Comparison of ENCODE assay signal across 28 cellular contexts in genomic region chr21:27678511-27678910, GRCh38.
"Had no signal": no experiment of that assay in that cellular context is flagged by ENCODE, and none has a peak within 500 bp of the region (broad histone marks: within the 10 kb centered on the region; RNA-seq: fewer than 3 reads in every experiment).

No MANE protein-coding gene starts in this region.

- DNase-seq: activated CD4-positive, alpha-beta memory T cell treated with anti-CD3 and anti-CD28 coated beads, Interleukin-2, amount 10 ng/mL, durations not matched to agents 7 days and 5 days; activated CD4-positive, alpha-beta T cell treated with anti-CD3 and anti-CD28 coated beads for 1 hour; activated CD4-positive, alpha-beta T cell treated with anti-CD3 and anti-CD28 coated beads for 4 hours; activated CD4-positive, alpha-beta T cell treated with anti-CD3 and anti-CD28 coated beads, Interleukin-2, amount 10 ng/mL, durations not matched to agents 7 days and 5 days; activated CD4-positive, alpha-beta T cell treated with anti-CD3 and anti-CD28 coated beads, Interleukin-2, amount 50 U/mL, for 4 hours; activated CD8-positive, alpha-beta memory T cell treated with anti-CD3 and anti-CD28 coated beads, Interleukin-2, amount 50 U/mL, for 48 hours; activated gamma-delta T cell; activated naive CD4-positive, alpha-beta T cell; activated naive CD4-positive, alpha-beta T cell treated with anti-CD3 and anti-CD28 coated beads, Interleukin-2, amount 10 ng/mL, durations not matched to agents 7 days and 5 days; activated naive CD8-positive, alpha-beta T cell treated with anti-CD3 and anti-CD28 coated beads, Interleukin-2, amount 10 ng/mL, durations not matched to agents 7 days and 5 days; activated T-cell treated with anti-CD3 and anti-CD28 coated beads for 4 hours; activated T-cell treated with anti-CD3 and anti-CD28 coated beads, Interleukin-2, amount 50 U/mL, for 24 hours; activated T-cell treated with anti-CD3 and anti-CD28 coated beads, Interleukin-2, amount 50 U/mL, for 72 hours; dorsolateral prefrontal cortex; effector memory CD4-positive, alpha-beta T cell; endodermal cell; foreskin fibroblast; T-helper 1 cell; T-helper 17 cell; T1000 had no signal

- H3K27me3 ChIP-seq: ascending aorta, dorsolateral prefrontal cortex had no signal

- H3K9me3 Mint-ChIP-seq: activated CD4-positive, alpha-beta T cell treated with anti-CD3 and anti-CD28 coated beads, Interleukin-2, amount 10 ng/mL, durations not matched to agents 7 days and 5 days; activated naive CD8-positive, alpha-beta T cell treated with anti-CD3 and anti-CD28 coated beads, Interleukin-2, amount 10 ng/mL, durations not matched to agents 7 days and 5 days; activated T-cell treated with anti-CD3 and anti-CD28 coated beads, Interleukin-2, amount 50 U/mL, for 24 hours; activated T-cell treated with anti-CD3 and anti-CD28 coated beads, Interleukin-2, amount 50 U/mL, for 72 hours; dendritic cell treated with granulocyte-macrophage colony-stimulating factor and Interleukin-4, amounts not matched to agents 40 ng/mL and 50 ng/mL, for 4 days; endodermal cell; T-helper 2 cell treated with Interferon-gamma antibody and Interleukin-4, amounts not matched to agents 5 μg/mL and 100 μg/mL, for 36 hours had no signal

- H3K4me3 Mint-ChIP-seq: activated CD4-positive, alpha-beta memory T cell treated with anti-CD3 and anti-CD28 coated beads, Interleukin-2, amount 10 ng/mL, durations not matched to agents 7 days and 5 days; activated CD4-positive, alpha-beta T cell treated with anti-CD3 and anti-CD28 coated beads, Interleukin-2, amount 10 ng/mL, durations not matched to agents 7 days and 5 days; activated naive CD4-positive, alpha-beta T cell treated with anti-CD3 and anti-CD28 coated beads, Interleukin-2, amount 10 ng/mL, durations not matched to agents 7 days and 5 days; activated naive CD8-positive, alpha-beta T cell treated with anti-CD3 and anti-CD28 coated beads, Interleukin-2, amount 10 ng/mL, durations not matched to agents 7 days and 5 days; activated T-cell treated with anti-CD3 and anti-CD28 coated beads, Interleukin-2, amount 50 U/mL, for 24 hours; activated T-cell treated with anti-CD3 and anti-CD28 coated beads, Interleukin-2, amount 50 U/mL, for 72 hours; brain; central memory CD8-positive, alpha-beta T cell; dendritic cell treated with granulocyte-macrophage colony-stimulating factor and Interleukin-4, amounts not matched to agents 40 ng/mL and 50 ng/mL, for 4 days; endodermal cell; T-helper 17 cell; T-helper 2 cell treated with Interferon-gamma antibody and Interleukin-4, amounts not matched to agents 5 μg/mL and 100 μg/mL, for 36 hours had no signal

- H3K27ac ChIP-seq: ascending aorta, coronary artery, dorsolateral prefrontal cortex had no signal

- H3K27ac Mint-ChIP-seq: activated CD4-positive, alpha-beta memory T cell treated with anti-CD3 and anti-CD28 coated beads, Interleukin-2, amount 10 ng/mL, durations not matched to agents 7 days and 5 days; activated CD4-positive, alpha-beta T cell treated with anti-CD3 and anti-CD28 coated beads, Interleukin-2, amount 10 ng/mL, durations not matched to agents 7 days and 5 days; activated naive CD4-positive, alpha-beta T cell treated with anti-CD3 and anti-CD28 coated beads, Interleukin-2, amount 10 ng/mL, durations not matched to agents 7 days and 5 days; activated naive CD4-positive, alpha-beta T cell treated with anti-CD3 and anti-CD28 coated beads, Interleukin-2, amount 50 U/mL, for 72 hours; activated naive CD8-positive, alpha-beta T cell treated with anti-CD3 and anti-CD28 coated beads, Interleukin-2, amount 10 ng/mL, durations not matched to agents 7 days and 5 days; activated T-cell treated with anti-CD3 and anti-CD28 coated beads, Interleukin-2, amount 50 U/mL, for 24 hours; activated T-cell treated with anti-CD3 and anti-CD28 coated beads, Interleukin-2, amount 50 U/mL, for 72 hours; brain; dendritic cell treated with granulocyte-macrophage colony-stimulating factor and Interleukin-4, amounts not matched to agents 40 ng/mL and 50 ng/mL, for 4 days; endodermal cell; T-helper 17 cell; T-helper 2 cell treated with Interferon-gamma antibody and Interleukin-4, amounts not matched to agents 5 μg/mL and 100 μg/mL, for 36 hours had no signal

- H3K4me1 ChIP-seq: ascending aorta had no signal

- H3K4me3 ChIP-seq: ascending aorta, coronary artery, dorsolateral prefrontal cortex had no signal

- H3K36me3 ChIP-seq: ascending aorta had no signal

- H3K27me3 Mint-ChIP-seq: activated CD4-positive, alpha-beta memory T cell treated with anti-CD3 and anti-CD28 coated beads, Interleukin-2, amount 10 ng/mL, durations not matched to agents 7 days and 5 days; activated CD4-positive, alpha-beta T cell treated with anti-CD3 and anti-CD28 coated beads, Interleukin-2, amount 10 ng/mL, durations not matched to agents 7 days and 5 days; activated naive CD4-positive, alpha-beta T cell treated with anti-CD3 and anti-CD28 coated beads, Interleukin-2, amount 10 ng/mL, durations not matched to agents 7 days and 5 days; activated naive CD8-positive, alpha-beta T cell treated with anti-CD3 and anti-CD28 coated beads, Interleukin-2, amount 10 ng/mL, durations not matched to agents 7 days and 5 days; activated T-cell treated with anti-CD3 and anti-CD28 coated beads, Interleukin-2, amount 50 U/mL, for 24 hours; central memory CD8-positive, alpha-beta T cell; dendritic cell treated with granulocyte-macrophage colony-stimulating factor and Interleukin-4, amounts not matched to agents 40 ng/mL and 50 ng/mL, for 4 days; T-helper 17 cell had no signal

- H3K9me3 ChIP-seq: ascending aorta had no signal

- H3K36me3 Mint-ChIP-seq: activated naive CD4-positive, alpha-beta T cell treated with anti-CD3 and anti-CD28 coated beads, Interleukin-2, amount 10 ng/mL, durations not matched to agents 7 days and 5 days; activated naive CD4-positive, alpha-beta T cell treated with anti-CD3 and anti-CD28 coated beads, Interleukin-2, amount 50 U/mL, for 72 hours; activated naive CD8-positive, alpha-beta T cell treated with anti-CD3 and anti-CD28 coated beads, Interleukin-2, amount 10 ng/mL, durations not matched to agents 7 days and 5 days; brain had no signal

- H3K4me1 Mint-ChIP-seq: activated CD4-positive, alpha-beta memory T cell treated with anti-CD3 and anti-CD28 coated beads, Interleukin-2, amount 10 ng/mL, durations not matched to agents 7 days and 5 days; activated CD4-positive, alpha-beta T cell treated with anti-CD3 and anti-CD28 coated beads, Interleukin-2, amount 10 ng/mL, durations not matched to agents 7 days and 5 days; activated naive CD4-positive, alpha-beta T cell treated with anti-CD3 and anti-CD28 coated beads, Interleukin-2, amount 10 ng/mL, durations not matched to agents 7 days and 5 days; activated naive CD8-positive, alpha-beta T cell treated with anti-CD3 and anti-CD28 coated beads, Interleukin-2, amount 10 ng/mL, durations not matched to agents 7 days and 5 days; brain; central memory CD8-positive, alpha-beta T cell; endodermal cell; T-helper 17 cell had no signal

- ATAC-seq: activated naive CD4-positive, alpha-beta T cell treated with anti-CD3 and anti-CD28 coated beads, Interleukin-2, amount 50 U/mL, for 72 hours; activated T-cell treated with anti-CD3 and anti-CD28 coated beads, Interleukin-2, amount 50 U/mL, for 72 hours; esophagus mucosa; T-helper 17 cell had no signal
